In genomic region chr2:69789762-69790600, GRCh38 we compare ENCODE assay signal across 8 cellular contexts. TPM values are rescaled to one million over a fixed set of nuclear protein-coding genes. Genes with fewer than 3 reads are reported as not detected.
DNase-seq lines count a peak whose midpoint lies in the region; ATAC-seq and TF ChIP-seq lines count a peak whose summit lies in the region.

No MANE protein-coding gene starts in this region.

- peak overlapping the region; percentile 40 for H3K4me3 ChIP-seq in GM12865 (ENCODE audit: low read depth, low read length)
- H3K4me3 ChIP-seq in lower lobe of right lung = no peak overlapping the region
- H3K4me3 ChIP-seq in upper lobe of right lung = no peak overlapping the region

- DNase-seq in GM12865 (ENCODE audit: low read depth) (peak; percentile 74), lower lobe of right lung (no peak), upper lobe of right lung (no peak), activated gamma-delta T cell treated with Interleukin-2 at 50 U/mL for 16 hours (no peak), hippocampal formation (lab: John Stamatoyannopoulos, UW) (no peak)
- DNase-seq in activated naive CD8-positive, alpha-beta T cell treated with anti-CD3 and anti-CD28 coated beads for 36 hours = no peak

- intact Hi-C loops in lower lobe of right lung (cut with DNase I) (no loop called here), upper lobe of right lung (cut with DNase I) (no loop called here)

- H3K36me3 Mint-ChIP-seq in activated naive CD8-positive, alpha-beta T cell treated with anti-CD3 and anti-CD28 coated beads for 36 hours = peaks cover 2% of the 10 kb centered on the region

- peak; percentile 52 for ATAC-seq in HG02763 (IDR thresholded peaks at IDR 0.05; ENCODE audit: unreplicated experiment)
- peak in 1 of 2 donors; percentile 57 for ATAC-seq in lower lobe of right lung
- ATAC-seq in upper lobe of right lung = no peak
- ATAC-seq in GM21381 (IDR thresholded peaks at IDR 0.05; ENCODE audit: unreplicated experiment) = no peak

- H3K36me3 ChIP-seq in lower lobe of right lung (peaks cover 50% of the 10 kb centered on the region), upper lobe of right lung (peaks cover 15% of the 10 kb centered on the region)

- H3K27ac ChIP-seq in lower lobe of right lung (peak overlapping the region; percentile 37), upper lobe of right lung (peak overlapping the region; percentile 34)

- H3K27me3 Mint-ChIP-seq in activated naive CD8-positive, alpha-beta T cell treated with anti-CD3 and anti-CD28 coated beads for 36 hours = no peaks in the 10 kb centered on the region

- H3K27ac Mint-ChIP-seq in activated naive CD8-positive, alpha-beta T cell treated with anti-CD3 and anti-CD28 coated beads for 36 hours = no peak overlapping the region

- H3K4me1 Mint-ChIP-seq in activated naive CD8-positive, alpha-beta T cell treated with anti-CD3 and anti-CD28 coated beads for 36 hours = peaks cover 14% of the 10 kb centered on the region

- H3K9me3 Mint-ChIP-seq in activated naive CD8-positive, alpha-beta T cell treated with anti-CD3 and anti-CD28 coated beads for 36 hours = no peaks in the 10 kb centered on the region

- H3K4me3 Mint-ChIP-seq in activated naive CD8-positive, alpha-beta T cell treated with anti-CD3 and anti-CD28 coated beads for 36 hours = peak overlapping the region; percentile 64

- H3K4me1 ChIP-seq in lower lobe of right lung (peaks cover 24% of the 10 kb centered on the region), upper lobe of right lung (peaks cover 5% of the 10 kb centered on the region)

- TF ChIP-seq CTCF in GM12865 (IDR thresholded peaks at IDR 0.05; ENCODE audit: insufficient read depth, low read depth, low read length, missing control alignments) (no peak), lower lobe of right lung (IDR thresholded peaks at IDR 0.05) (no peak), upper lobe of right lung (IDR thresholded peaks at IDR 0.05) (no peak)

- H3K9me3 ChIP-seq in lower lobe of right lung = no peaks in the 10 kb centered on the region
- H3K9me3 ChIP-seq in upper lobe of right lung = no peaks in the 10 kb centered on the region

- H3K27me3 ChIP-seq in lower lobe of right lung (ENCODE audit: low read depth) (no peaks in the 10 kb centered on the region), upper lobe of right lung (no peaks in the 10 kb centered on the region)

RNA-seq across cellular contexts. Expression of gene GMCL1, which starts 39.5 kb away (rescaled TPM):
- total RNA-seq in activated naive CD8-positive, alpha-beta T cell treated with anti-CD3 and anti-CD28 coated beads for 36 hours = 10 to 100 TPM; 14.2 to 16.1 TPM
- 13.3 TPM for total RNA-seq in lower lobe of right lung
- 11.9 TPM for total RNA-seq in upper lobe of right lung

RNA-seq across cellular contexts. Expression of gene ANXA4, which starts 48.0 kb away (rescaled TPM):
- total RNA-seq in activated naive CD8-positive, alpha-beta T cell treated with anti-CD3 and anti-CD28 coated beads for 36 hours = 10 to 100 TPM; 15.2 to 15.6 TPM
- 173 TPM for total RNA-seq in lower lobe of right lung
- total RNA-seq in upper lobe of right lung = 181 TPM

Comparison
In these comparisons a context has a peak if more than half of its experiments do, and no peak if none do; other contexts are left out.
1. RNA of gene ANXA4, which starts 48.0 kb away (total RNA-seq): 181 TPM in upper lobe of right lung (single experiment) and 173 TPM in lower lobe of right lung (single experiment); 15.2 to 15.6 TPM in activated naive CD8-positive, alpha-beta T cell treated with anti-CD3 and anti-CD28 coated beads for 36 hours; every median in the first group is over 10 times any median in the second.